Comparison of ENCODE assay signal across 24 cellular contexts in genomic region chr11:20770421-20770935, GRCh38.
DNase-seq lines count a peak whose midpoint lies in the region.
"Had no signal": no experiment of that assay in that cellular context is flagged by ENCODE, and none has a peak within 500 bp of the region (broad histone marks: within the 10 kb centered on the region; RNA-seq: fewer than 3 reads in every experiment).

No MANE protein-coding gene starts in this region.

- H3K36me3 Mint-ChIP-seq in CD8-positive, alpha-beta memory T cell = no peaks in the 10 kb centered on the region
- H3K36me3 Mint-ChIP-seq: IgD-negative memory B cell had no signal

- no peak overlapping the region for H3K27ac Mint-ChIP-seq in CD8-positive, alpha-beta memory T cell
- H3K27ac Mint-ChIP-seq: H9, IgD-negative memory B cell had no signal

- POLR2A ChIA-PET in CD8-positive, alpha-beta memory T cell (lab: Charles Lee) = no interaction called here

- peaks cover 0 to 5% (median 4%) of the 10 kb centered on the region in 5 donors for H3K9me3 Mint-ChIP-seq in CD8-positive, alpha-beta memory T cell
- H3K9me3 Mint-ChIP-seq: GM23338, H9 had no signal

- H3K4me3 ChIP-seq in CD8-positive, alpha-beta memory T cell (ENCODE audit: low read length) = no peak overlapping the region
- H3K4me3 ChIP-seq: GM23338, PC-9, SJSA1 had no signal

- no peaks in the 10 kb centered on the region for H3K4me1 ChIP-seq in CD8-positive, alpha-beta memory T cell (ENCODE audit: insufficient read depth, low read length)
- H3K4me1 ChIP-seq: BE2C, SJSA1 had no signal

- CTCF ChIA-PET in CD8-positive, alpha-beta memory T cell (lab: Charles Lee) = no interaction called here

- no peak overlapping the region for H3K4me3 Mint-ChIP-seq in CD8-positive, alpha-beta memory T cell
- H3K4me3 Mint-ChIP-seq: GM23338, H9, IgD-negative memory B cell had no signal

- H3K27ac ChIP-seq in CD8-positive, alpha-beta memory T cell (ENCODE audit: low read depth, low read length) = no peak overlapping the region
- H3K27ac ChIP-seq: 22Rv1, KMS-11, PC-9, SJSA1 had no signal

- no peaks in the 10 kb centered on the region for H3K27me3 Mint-ChIP-seq in CD8-positive, alpha-beta memory T cell
- H3K27me3 Mint-ChIP-seq: IgD-negative memory B cell had no signal

- no peaks in the 10 kb centered on the region for H3K27me3 ChIP-seq in CD8-positive, alpha-beta memory T cell (ENCODE audit: insufficient read depth, low read length, poor library complexity, severe bottlenecking)
- H3K27me3 ChIP-seq: BE2C, SJSA1 had no signal

- no peaks in the 10 kb centered on the region for H3K36me3 ChIP-seq in CD8-positive, alpha-beta memory T cell (ENCODE audit: insufficient read depth, low read length)
- H3K36me3 ChIP-seq: BE2C, SJSA1 had no signal

- H3K4me1 Mint-ChIP-seq in CD8-positive, alpha-beta memory T cell = no peaks in the 10 kb centered on the region
- H3K4me1 Mint-ChIP-seq: IgD-negative memory B cell had no signal

- DNase-seq in NCI-H2081 (lab: John Stamatoyannopoulos, UW) (peak; percentile 40 to 76), NCI-H2081 treated with DMSO at 0.1 percent for 48 hours (lab: John Stamatoyannopoulos, UW) (no peak), NCI-H1105 treated with DMSO at 0.1 percent for 48 hours (lab: John Stamatoyannopoulos, UW) (peak; percentile 53), NCI-H69 (lab: John Stamatoyannopoulos, UW) (peak; percentile 99), epidermal melanocyte (ENCODE audit: insufficient read length, low spot score) (peak; percentile 63), HuH-7 (ENCODE audit: low spot score) (no peak), NOMO-1 treated with dmso at 0.1 percent for 144 hours (lab: John Stamatoyannopoulos, UW; ENCODE audit: unreplicated experiment) (no peak)
- no peak for DNase-seq in CD8-positive, alpha-beta memory T cell
- DNase-seq: ACHN; BE2C; DMS53; H9; MM.1S; NCI-H1694; NCI-H2029 treated with DMSO at 0.1 percent for 48 hours; NCI-H446; NCI-H524 treated with DMSO at 0.1 percent for 48 hours; NK-92 treated with Interleukin-12 subunit alpha and Interleukin-12 subunit beta, amount 100 ng/mL, for 24 hours; PC-9 had no signal

- no peaks in the 10 kb centered on the region for H3K9me3 ChIP-seq in CD8-positive, alpha-beta memory T cell (ENCODE audit: low read length)
- H3K9me3 ChIP-seq: BE2C, SJSA1 had no signal

Comparison
In these comparisons a context has a peak if more than half of its experiments do, and no peak if none do; other contexts are left out.
1. DNase-seq: peak in NCI-H2081 (2 of 2), NCI-H1105 treated with DMSO at 0.1 percent for 48 hours (single experiment), NCI-H69 (single experiment) and epidermal melanocyte (single experiment); none in NCI-H2081 treated with DMSO at 0.1 percent for 48 hours (single experiment), CD8-positive, alpha-beta memory T cell (0 of 5), HuH-7 (single experiment) and NOMO-1 treated with dmso at 0.1 percent for 144 hours (single experiment).